In genomic region chr13:48402325-48402962, GRCh38 we compare ENCODE assay signal across 9 cellular contexts. TPM values are rescaled to one million over a fixed set of nuclear protein-coding genes. Genes with fewer than 3 reads are reported as not detected.
A peak's percentile ranks its signal among the peaks of the same experiment; 100 is the strongest.
DNase-seq lines count a peak whose midpoint lies in the region; ATAC-seq and TF ChIP-seq lines count a peak whose summit lies in the region.
"Had no signal": no experiment of that assay in that cellular context is flagged by ENCODE, and none has a peak within 500 bp of the region (broad histone marks: within the 10 kb centered on the region; RNA-seq: fewer than 3 reads in every experiment).

No MANE protein-coding gene starts in this region.

- H3K9me3 ChIP-seq in T-helper 17 cell (ENCODE audit: control insufficient read depth, low read length, poor library complexity, severe bottlenecking) (no peaks in the 10 kb centered on the region), esophagus squamous epithelium (no peaks in the 10 kb centered on the region), suprapubic skin (no peaks in the 10 kb centered on the region), hepatocyte (ENCODE audit: low read depth) (no peaks in the 10 kb centered on the region)

- H3K4me3 Mint-ChIP-seq in activated T-cell treated with anti-CD3 and anti-CD28 coated beads, Interleukin-2, amount 50 U/mL, for 24 hours = peak overlapping the region; percentile 23
- no peak overlapping the region for H3K4me3 Mint-ChIP-seq in T-helper 17 cell

- ATAC-seq in T-helper 17 cell (no peak), HG02938 (IDR thresholded peaks at IDR 0.05; ENCODE audit: unreplicated experiment) (no peak)

- H3K79me2 ChIP-seq in hepatocyte = peaks cover under 1% of the 10 kb centered on the region

- H3K27me3 ChIP-seq in esophagus squamous epithelium (no peaks in the 10 kb centered on the region), suprapubic skin (no peaks in the 10 kb centered on the region), hepatocyte (no peaks in the 10 kb centered on the region)

- no peaks in the 10 kb centered on the region for H3K9me3 Mint-ChIP-seq in activated T-cell treated with anti-CD3 and anti-CD28 coated beads, Interleukin-2, amount 50 U/mL, for 24 hours

- H3K27ac Mint-ChIP-seq in activated T-cell treated with anti-CD3 and anti-CD28 coated beads, Interleukin-2, amount 50 U/mL, for 24 hours = peak overlapping the region; percentile 91
- H3K27ac Mint-ChIP-seq in T-helper 17 cell = peak overlapping the region; percentile 94

- peaks cover 13% of the 10 kb centered on the region for H3K36me3 Mint-ChIP-seq in activated T-cell treated with anti-CD3 and anti-CD28 coated beads, Interleukin-2, amount 50 U/mL, for 24 hours (ENCODE audit: low read depth)
- H3K36me3 Mint-ChIP-seq in T-helper 17 cell (ENCODE audit: low read depth) = peaks cover 3% of the 10 kb centered on the region

- no peak overlapping the region for H2AFZ ChIP-seq in hepatocyte

- no peaks in the 10 kb centered on the region for H4K20me1 ChIP-seq in hepatocyte (ENCODE audit: insufficient read depth, poor library complexity, severe bottlenecking)

- H3K36me3 ChIP-seq in esophagus squamous epithelium = no peaks in the 10 kb centered on the region
- no peaks in the 10 kb centered on the region for H3K36me3 ChIP-seq in suprapubic skin
- H3K36me3 ChIP-seq in hepatocyte (replicated peaks; ENCODE audit: insufficient read depth, low read depth) = no peaks in the 10 kb centered on the region

- no peak for TF ChIP-seq EP300 in suprapubic skin (IDR thresholded peaks at IDR 0.05)

- 35 to 36% methylated on average over 3 of the region's 3 CpGs for WGBS in esophagus squamous epithelium, 2 donors
- 55% methylated on average over 3 of the region's 3 CpGs for WGBS in suprapubic skin
- 91% methylated on average over 3 of the region's 3 CpGs for WGBS in hepatocyte (ENCODE audit: low lambda C conversion rate, missing lambda C conversion rate)

- H3K27ac ChIP-seq in esophagus squamous epithelium (peak overlapping the region; percentile 11 to 95 (median 83)), suprapubic skin (peak overlapping the region; percentile 78), hepatocyte (no peak overlapping the region)

- TF ChIP-seq CTCF in esophagus squamous epithelium (IDR thresholded peaks at IDR 0.05) (no peak), suprapubic skin (IDR thresholded peaks at IDR 0.05) (no peak), hepatocyte (IDR thresholded peaks at IDR 0.05; ENCODE audit: poor library complexity) (no peak)

- TF ChIP-seq POLR2A in esophagus squamous epithelium (IDR thresholded peaks at IDR 0.05) (no peak), suprapubic skin (IDR thresholded peaks at IDR 0.05) (no peak)

- H3K27me3 Mint-ChIP-seq in activated T-cell treated with anti-CD3 and anti-CD28 coated beads, Interleukin-2, amount 50 U/mL, for 24 hours = no peaks in the 10 kb centered on the region
- H3K27me3 Mint-ChIP-seq in T-helper 17 cell = no peaks in the 10 kb centered on the region

- H3K4me2 ChIP-seq in hepatocyte = no peak overlapping the region

- intact Hi-C loops in esophagus squamous epithelium (cut with DNase I) = loop anchor here (10.0 kb wide), 1 partner anchor 172 kb away; no protein-coding TSS in a partner anchor

- H3K4me1 Mint-ChIP-seq in activated T-cell treated with anti-CD3 and anti-CD28 coated beads, Interleukin-2, amount 50 U/mL, for 24 hours (ENCODE audit: low read depth) = peaks cover 81% of the 10 kb centered on the region
- peaks cover 53% of the 10 kb centered on the region for H3K4me1 Mint-ChIP-seq in T-helper 17 cell

- no peaks in the 10 kb centered on the region for H3K9me2 ChIP-seq in hepatocyte (replicated peaks; ENCODE audit: insufficient read depth)

- H3K4me1 ChIP-seq in esophagus squamous epithelium (peaks cover 10 to 98% (median 46%) of the 10 kb centered on the region in 3 donors), suprapubic skin (peaks cover 78% of the 10 kb centered on the region), hepatocyte (ENCODE audit: insufficient read depth) (peaks cover 21% of the 10 kb centered on the region)

- H3K4me3 ChIP-seq in esophagus squamous epithelium = no peak overlapping the region
- no peak overlapping the region for H3K4me3 ChIP-seq in suprapubic skin
- H3K4me3 ChIP-seq in hepatocyte = no peak overlapping the region

- DNase-seq in activated T-cell treated with anti-CD3 and anti-CD28 coated beads, Interleukin-2, amount 50 U/mL, for 24 hours = no peak
- DNase-seq in activated T-cell treated with anti-CD3 and anti-CD28 coated beads, Interleukin-2, amount 50 U/mL, for 1 hour = no peak
- no peak for DNase-seq in T-helper 17 cell
- no peak for DNase-seq in esophagus squamous epithelium (lab: John Stamatoyannopoulos, UW)
- no peak for DNase-seq in suprapubic skin (ENCODE audit: low spot score in 2 of 2)
- no peak for DNase-seq in medulla oblongata (ENCODE audit: extremely low spot score)
- DNase-seq in hepatocyte (ENCODE audit: low spot score) = no peak
- DNase-seq: NCI-H1436 treated with DMSO at 0.1 percent for 48 hours had no signal

RNA-seq across cellular contexts. Expression of gene LPAR6, which starts 10.5 kb away (rescaled TPM):
- total RNA-seq in T-helper 17 cell = 10 to 100 TPM; 37.2 to 48.7 TPM
- 100 to 1,000 TPM in 1 of 4 donors, 10 to 100 TPM in 3; 50.6 to 102 (median 82.2) TPM for total RNA-seq in esophagus squamous epithelium
- 10 to 100 TPM; 13.3 to 41.4 (median 22.8) TPM for total RNA-seq in suprapubic skin
- 22.8 and 25.4 TPM in 2 replicates for total RNA-seq in hepatocyte
- 7.2 and 8.2 TPM in 2 replicates for polyA plus RNA-seq in hepatocyte
